Comparison of ENCODE assay signal across 12 cellular contexts in the genomic region with DNA sequence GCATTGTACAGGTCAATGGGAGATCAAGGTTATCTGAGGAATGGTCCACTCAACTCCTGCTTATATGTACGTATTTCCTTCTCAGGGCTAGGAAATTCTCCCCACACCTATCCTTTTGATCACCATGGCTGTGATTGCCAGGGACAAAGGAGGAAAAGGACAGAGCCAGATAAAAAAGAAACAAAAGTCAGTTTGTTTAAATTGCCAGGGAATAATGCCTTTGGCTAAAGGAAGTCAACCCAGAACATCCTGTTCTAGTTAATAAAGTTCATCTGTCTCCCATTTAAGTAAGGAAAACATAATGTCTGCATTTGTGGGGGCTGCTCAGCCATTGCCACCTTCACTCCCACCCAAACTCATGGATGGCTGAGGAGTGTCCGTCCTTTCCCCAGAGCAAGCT.
A peak's percentile ranks its signal among the peaks of the same experiment; 100 is the strongest.
DNase-seq lines count a peak whose midpoint lies in the region; ATAC-seq and TF ChIP-seq lines count a peak whose summit lies in the region.
"Had no signal": no experiment of that assay in that cellular context is flagged by ENCODE, and none has a peak within 500 bp of the region (broad histone marks: within the 10 kb centered on the region; RNA-seq: fewer than 3 reads in every experiment).

No MANE protein-coding gene starts in this region.

- no peaks in the 10 kb centered on the region for H4K20me1 ChIP-seq in GM23338 (replicated peaks; ENCODE audit: insufficient read depth)

- H3K36me3 ChIP-seq in GM23338 (ENCODE audit: insufficient read depth): no peaks in the 10 kb centered on the region
- H3K36me3 ChIP-seq in skeletal muscle tissue (ENCODE audit: control insufficient read depth in 3 of 3, insufficient read depth in 3 of 3, low read length in 3 of 3): no peaks in the 10 kb centered on the region

- 0 out of 2 replicates have a peak overlapping the region, but pooled peaks have one; percentile 12 for H3K4me2 ChIP-seq in GM23338

- H3K27me3 ChIP-seq in GM23338 (ENCODE audit: insufficient read depth) (no peaks in the 10 kb centered on the region), skeletal muscle tissue (ENCODE audit: control insufficient read depth in 3 of 3, insufficient read depth in 3 of 3, low read length in 3 of 3) (no peaks in the 10 kb centered on the region)

- H3K9me2 ChIP-seq in GM23338 (ENCODE audit: insufficient read depth): 0 out of 2 replicates have a peak, but pooled peaks cover 5% of the 10 kb centered on the region

- H3K9me3 Mint-ChIP-seq in GM23338: peaks cover 2% of the 10 kb centered on the region; the same call in 1 of the 3 replicates

- no peak overlapping the region for H3K4me3 Mint-ChIP-seq in GM23338
- H3K4me3 Mint-ChIP-seq: activated naive CD8-positive, alpha-beta T cell treated with anti-CD3 and anti-CD28 coated beads, Interleukin-2, amount 10 ng/mL, durations not matched to agents 7 days and 5 days had no signal

- H3K36me3 Mint-ChIP-seq in GM23338 (ENCODE audit: low read depth): no peaks in the 10 kb centered on the region
- H3K36me3 Mint-ChIP-seq: activated naive CD8-positive, alpha-beta T cell treated with anti-CD3 and anti-CD28 coated beads, Interleukin-2, amount 10 ng/mL, durations not matched to agents 7 days and 5 days had no signal

- no peak overlapping the region for H3K27ac ChIP-seq in GM23338 (ENCODE audit: low read depth)
- H3K27ac ChIP-seq in cingulate gyrus (ENCODE audit: low read depth, low read length): peak overlapping the region; percentile 43
- peak overlapping the region; percentile 14 for H3K27ac ChIP-seq in skeletal muscle tissue (ENCODE audit: low read depth, low read length)

- no peaks in the 10 kb centered on the region for H3K9me3 ChIP-seq in skeletal muscle tissue (ENCODE audit: control insufficient read depth in 3 of 3, low read length in 3 of 3)

- H2AFZ ChIP-seq in GM23338: peak overlapping the region; percentile 77

- H3K4me1 Mint-ChIP-seq in GM23338: peaks cover 8% of the 10 kb centered on the region
- H3K4me1 Mint-ChIP-seq: activated naive CD8-positive, alpha-beta T cell treated with anti-CD3 and anti-CD28 coated beads, Interleukin-2, amount 10 ng/mL, durations not matched to agents 7 days and 5 days had no signal

- ATAC-seq in GM23338 (no peak), left lobe of liver (peak; percentile 34), HG02588 (IDR thresholded peaks at IDR 0.05; ENCODE audit: unreplicated experiment) (no peak), HG02642 (IDR thresholded peaks at IDR 0.05; ENCODE audit: poor library complexity, unreplicated experiment) (no peak), GM18498 (IDR thresholded peaks at IDR 0.05; ENCODE audit: unreplicated experiment) (no peak), HG02970 (IDR thresholded peaks at IDR 0.05; ENCODE audit: low FRiP score, unreplicated experiment) (no peak)
- ATAC-seq: activated CD4-positive, CD25-positive, alpha-beta regulatory T cell treated with anti-CD3 and anti-CD28 coated beads, Interleukin-2, amount 50 U/mL, for 24 hours had no signal

- H3F3A ChIP-seq in GM23338 (replicated peaks; ENCODE audit: low read depth): no peaks in the 10 kb centered on the region

- H3K4me1 ChIP-seq in GM23338 (ENCODE audit: insufficient read depth): peaks cover 10% of the 10 kb centered on the region
- H3K4me1 ChIP-seq in skeletal muscle tissue (ENCODE audit: control insufficient read depth in 3 of 3, insufficient read depth in 3 of 3, low read length in 3 of 3): peaks cover 4 to 23% (median 17%) of the 10 kb centered on the region in 3 donors

- H3K27me3 Mint-ChIP-seq in GM23338 (ENCODE audit: insufficient read depth, low read depth, poor library complexity): no peaks in the 10 kb centered on the region

- no peak overlapping the region for H3K4me3 ChIP-seq in GM23338
- H3K4me3 ChIP-seq in skeletal muscle tissue (ENCODE audit: low read length in 3 of 3): no peak overlapping the region

- no peak overlapping the region for H3K27ac Mint-ChIP-seq in GM23338
- H3K27ac Mint-ChIP-seq: activated naive CD8-positive, alpha-beta T cell treated with anti-CD3 and anti-CD28 coated beads, Interleukin-2, amount 10 ng/mL, durations not matched to agents 7 days and 5 days had no signal

- no peaks in the 10 kb centered on the region for H3K79me2 ChIP-seq in GM23338 (replicated peaks; ENCODE audit: insufficient read depth)

- no peak overlapping the region for H3K9ac ChIP-seq in skeletal muscle tissue (ENCODE audit: low read depth in 1 of 3, low read length in 3 of 3)

- DNase-seq in GM23338 (ENCODE audit: low spot score) (no peak), left lobe of liver (ENCODE audit: low spot score) (no peak)
- DNase-seq: activated naive CD8-positive, alpha-beta T cell treated with anti-CD3 and anti-CD28 coated beads, Interleukin-2, amount 10 ng/mL, durations not matched to agents 7 days and 5 days; DMS153; MV-4-11 had no signal

- TF ChIP-seq CTCF in GM23338 (conservative IDR thresholded peaks at IDR 0.05; ENCODE audit: low read depth in 2 of 2): no peak

TF ChIP-seq in GM23338, 12 proteins besides CTCF, POLR2A, EP300 and RAD21:
- TF ChIP-seq EZH2phosphoT487 (IDR thresholded peaks at IDR 0.05; ENCODE audit: unreplicated experiment) (no peak), NANOG (IDR thresholded peaks at IDR 0.05; ENCODE audit: borderline replicate concordance) (no peak), STAT1 (IDR thresholded peaks at IDR 0.05; ENCODE audit: unreplicated experiment) (no peak), JUNB (IDR thresholded peaks at IDR 0.05; ENCODE audit: unreplicated experiment) (no peak), ZNF114 (CRISPR knock-in tag; IDR thresholded peaks at IDR 0.05) (no peak), EZH2 (IDR thresholded peaks at IDR 0.05; ENCODE audit: low read depth, unreplicated experiment) (no peak)
